18 cellular contexts compared by ENCODE assay signal in the genomic region with DNA sequence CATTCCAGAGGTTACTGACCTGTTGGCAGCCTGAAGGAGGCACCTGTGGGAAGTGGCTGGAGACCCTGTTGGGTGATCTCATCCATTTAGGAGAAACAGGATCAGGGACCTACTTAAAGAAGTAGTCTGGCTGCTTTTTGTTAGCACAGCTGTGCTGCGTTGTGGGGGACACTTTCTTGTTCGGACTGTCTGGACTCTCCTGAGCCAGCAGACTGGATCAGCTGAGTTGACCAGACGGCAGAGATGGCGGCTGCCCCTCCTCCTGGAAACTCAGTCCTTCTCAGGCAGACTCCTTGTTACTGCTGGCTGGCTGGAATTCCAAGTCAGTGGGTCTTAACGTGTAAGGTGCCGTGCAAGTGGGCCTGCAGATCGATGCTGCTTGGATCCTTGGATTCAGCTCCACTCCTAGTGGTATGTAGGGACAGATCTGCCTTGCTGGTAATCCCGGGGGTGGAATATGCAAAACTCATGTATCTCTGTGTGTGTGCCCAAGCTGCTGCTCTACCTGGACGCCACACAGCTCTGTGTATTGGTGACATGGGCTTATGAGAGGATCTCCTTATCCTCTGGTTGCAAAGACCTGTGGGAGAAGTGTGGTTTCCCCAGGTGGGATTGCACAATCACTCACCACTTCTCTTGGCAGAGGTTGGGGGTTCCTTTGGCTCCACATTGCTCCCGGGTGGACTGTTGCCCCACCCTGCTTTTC.
DNase-seq lines count a peak whose midpoint lies in the region; ATAC-seq and TF ChIP-seq lines count a peak whose summit lies in the region.
"Had no signal": no experiment of that assay in that cellular context is flagged by ENCODE, and none has a peak within 500 bp of the region (broad histone marks: within the 10 kb centered on the region; RNA-seq: fewer than 3 reads in every experiment).

No MANE protein-coding gene starts in this region.

- H3K27me3 ChIP-seq in right atrium auricular region (no peaks in the 10 kb centered on the region), left lung (no peaks in the 10 kb centered on the region), transverse colon (no peaks in the 10 kb centered on the region)
- H3K27me3 ChIP-seq: SJCRH30 had no signal

- in situ Hi-C loops in transverse colon (cut with MboI; ENCODE audit: low pct_ligation_motif_present in 1 of 4, low pct_unique_long_range_greater_than_20kb in 1 of 4, low sequenced_read_pairs in 3 of 4) = no loop called here

- intact Hi-C loops in Right ventricle myocardium inferior (cut with DNase I) = no loop called here
- intact Hi-C loops in left lung (cut with DNase I) = no loop called here
- intact Hi-C loops in transverse colon (cut with DNase I; ENCODE audit: low total_unique reads) = no loop called here

- no peak overlapping the region for H3K4me3 ChIP-seq in right atrium auricular region
- H3K4me3 ChIP-seq in left lung = no peak overlapping the region
- H3K4me3 ChIP-seq in transverse colon = no peak overlapping the region
- H3K4me3 ChIP-seq: SJCRH30 had no signal

- H3K9me3 ChIP-seq in right atrium auricular region (peaks cover 0 to 26% of the 10 kb centered on the region in 2 donors), left lung (peaks cover 0 to 28% of the 10 kb centered on the region in 2 donors), transverse colon (peaks cover 13 to 26% of the 10 kb centered on the region in 2 donors)

- no peaks in the 10 kb centered on the region for H3K36me3 ChIP-seq in right atrium auricular region
- H3K36me3 ChIP-seq in left lung = no peaks in the 10 kb centered on the region
- H3K36me3 ChIP-seq in transverse colon = peaks cover 0 to 7% (median 0%) of the 10 kb centered on the region in 4 donors
- H3K36me3 ChIP-seq: SJCRH30 had no signal

- TF ChIP-seq CTCF in right atrium auricular region (IDR thresholded peaks at IDR 0.05) = no peak
- no peak for TF ChIP-seq CTCF in left lung (IDR thresholded peaks at IDR 0.05)
- no peak for TF ChIP-seq CTCF in transverse colon (IDR thresholded peaks at IDR 0.05)

- DNase-seq in Right ventricle myocardium inferior (ENCODE audit: missing footprints) (no peak), right atrium auricular region (ENCODE audit: low spot score) (no peak), astrocyte of the hippocampus (ENCODE audit: low read depth, low spot score) (peak; percentile 20), left lung (peak in 1 of 2 donors; percentile 51), transverse colon (peak; percentile 33), SW480 (ENCODE audit: low spot score) (no peak), germinal center (ENCODE audit: low spot score) (no peak)
- no peak for DNase-seq in activated CD8-positive, alpha-beta memory T cell treated with anti-CD3 and anti-CD28 coated beads, Interleukin-2, amount 50 U/mL, for 48 hours
- DNase-seq: activated CD4-positive, CD25-positive, alpha-beta regulatory T cell treated with anti-CD3 and anti-CD28 coated beads, Interleukin-2, amount 50 U/mL, for 72 hours; CD4-positive, alpha-beta memory T cell; cerebellar nuclear complex; kidney; NCI-H1694 treated with DMSO at 0.1 percent for 48 hours; NCI-H524; nucleus accumbens; SJCRH30; stimulated activated CD4-positive, alpha-beta T cell treated with anti-CD3 and anti-CD28 coated beads, Interleukin-1b, Interleukin-23, amount 100 ng/mL, for 48 hours; stimulated activated naive CD8-positive, alpha-beta T cell treated with anti-CD3 and anti-CD28 coated beads, Interleukin-15, Interleukin-2, amounts not matched to agents 100 U/mL and 50 U/mL, for 24 hours had no signal

- WGBS in transverse colon (ENCODE audit: low coverage in 1 of 2), 2 donors = 60 to 80% methylated on average over 1 to 10 of the region's 10 CpGs

- no peak for TF ChIP-seq EP300 in transverse colon (IDR thresholded peaks at IDR 0.05; ENCODE audit: low read depth)

- H3K4me1 ChIP-seq in right atrium auricular region (peaks cover 0 to 19% of the 10 kb centered on the region in 2 donors), left lung (no peaks in the 10 kb centered on the region), transverse colon (peaks cover 0 to 19% (median 0%) of the 10 kb centered on the region in 4 donors)
- H3K4me1 ChIP-seq: SJCRH30 had no signal

- H3K27ac ChIP-seq in right atrium auricular region = no peak overlapping the region
- peak overlapping the region; percentile 6 to 34 for H3K27ac ChIP-seq in left lung
- H3K27ac ChIP-seq in transverse colon = peak overlapping the region; percentile 34 to 54 (median 43)
- H3K27ac ChIP-seq: SJCRH30 had no signal

- peak; percentile 48 for ATAC-seq in Right ventricle myocardium inferior
- peak; percentile 94 for ATAC-seq in left lung
- ATAC-seq: stimulated activated naive CD8-positive, alpha-beta T cell treated with anti-CD3 and anti-CD28 coated beads, Interleukin-15, Interleukin-2, amounts not matched to agents 100 U/mL and 50 U/mL, for 24 hours had no signal

- no peak for TF ChIP-seq POLR2A in transverse colon (IDR thresholded peaks at IDR 0.05)

Comparison
In these comparisons a context has a peak if more than half of its experiments do, and no peak if none do; other contexts are left out.
1. DNase-seq: peak in astrocyte of the hippocampus (single experiment) and transverse colon (single experiment); none in Right ventricle myocardium inferior (single experiment), right atrium auricular region (single experiment), SW480 (single experiment), germinal center (single experiment) and activated CD8-positive, alpha-beta memory T cell treated with anti-CD3 and anti-CD28 coated beads, Interleukin-2, amount 50 U/mL, for 48 hours (single experiment).
2. H3K27ac ChIP-seq: peak in left lung (2 of 2) and transverse colon (4 of 4); none in right atrium auricular region (0 of 2).